Comparison of ENCODE assay signal across 1 cellular context in the genomic region with DNA sequence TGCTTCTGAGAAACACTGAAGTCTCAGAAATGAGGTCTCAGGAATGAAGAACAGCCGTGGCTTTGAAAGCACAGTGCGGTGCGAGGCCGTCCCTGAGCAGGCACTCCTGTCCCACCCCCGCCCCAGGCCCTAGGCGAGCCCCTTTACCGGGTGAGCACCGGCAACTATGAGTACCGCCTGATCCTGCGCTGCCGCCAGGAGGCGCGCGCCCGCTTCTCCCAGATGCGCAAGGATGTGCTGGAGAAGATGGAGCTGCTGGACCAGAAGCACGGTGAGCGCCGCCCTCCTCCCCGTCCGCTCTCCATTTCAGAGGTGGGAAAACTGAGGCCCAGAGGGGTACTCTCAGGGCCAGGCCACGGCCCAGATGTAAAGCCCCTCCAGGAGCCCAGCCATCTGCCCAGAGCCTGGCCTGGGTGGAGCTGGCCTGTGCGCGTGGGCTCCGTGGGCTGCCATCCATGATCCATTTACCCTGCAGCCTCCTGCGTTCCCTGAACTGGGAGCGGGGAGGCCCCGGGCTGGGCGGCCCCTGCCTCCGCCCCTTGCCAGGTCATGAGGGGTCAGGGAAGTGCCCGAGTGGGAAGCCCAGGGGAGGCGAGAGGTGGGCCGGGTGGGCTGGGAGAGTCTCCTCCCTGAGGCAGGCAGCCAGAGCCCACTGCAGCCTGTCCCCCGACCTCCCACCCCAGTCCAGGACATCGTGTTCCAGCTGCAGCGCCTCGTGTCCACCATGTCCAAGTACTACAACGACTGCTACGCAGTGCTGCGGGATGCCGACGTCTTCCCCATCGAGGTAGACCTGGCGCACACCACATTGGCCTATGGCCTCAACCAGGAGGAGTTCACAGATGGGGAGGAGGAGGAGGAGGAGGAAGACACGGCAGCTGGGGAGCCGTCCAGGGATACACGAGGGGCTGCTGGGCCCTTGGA.
TF ChIP-seq lines count a peak whose summit lies in the region.

No MANE protein-coding gene starts in this region.

TF ChIP-seq in H1, 55 proteins besides CTCF, POLR2A, EP300 and RAD21:
- no peak for TF ChIP-seq KDM5A (IDR thresholded peaks at IDR 0.05; ENCODE audit: low read length)
- TF ChIP-seq KDM1A (IDR thresholded peaks at IDR 0.05; ENCODE audit: borderline replicate concordance, low read length) = 0 out of 2 replicates have a peak, but pooled peaks have one; percentile 16
- peak; percentile 26; the same call in 1 of the 2 replicates for TF ChIP-seq GABPA (IDR thresholded peaks at IDR 0.05; ENCODE audit: borderline replicate concordance, insufficient read depth, low read length)
- no peak for TF ChIP-seq GTF2F1 (IDR thresholded peaks at IDR 0.05; ENCODE audit: borderline replicate concordance, low read depth, low read length)
- TF ChIP-seq RXRA (IDR thresholded peaks at IDR 0.05; ENCODE audit: insufficient read depth, low read depth, low read length) = no peak
- peak; percentile 55; the same call in 1 of the 2 replicates for TF ChIP-seq YY1 (IDR thresholded peaks at IDR 0.05; ENCODE audit: low read depth, low read length)
